27 cellular contexts compared by ENCODE assay signal in the genomic region with DNA sequence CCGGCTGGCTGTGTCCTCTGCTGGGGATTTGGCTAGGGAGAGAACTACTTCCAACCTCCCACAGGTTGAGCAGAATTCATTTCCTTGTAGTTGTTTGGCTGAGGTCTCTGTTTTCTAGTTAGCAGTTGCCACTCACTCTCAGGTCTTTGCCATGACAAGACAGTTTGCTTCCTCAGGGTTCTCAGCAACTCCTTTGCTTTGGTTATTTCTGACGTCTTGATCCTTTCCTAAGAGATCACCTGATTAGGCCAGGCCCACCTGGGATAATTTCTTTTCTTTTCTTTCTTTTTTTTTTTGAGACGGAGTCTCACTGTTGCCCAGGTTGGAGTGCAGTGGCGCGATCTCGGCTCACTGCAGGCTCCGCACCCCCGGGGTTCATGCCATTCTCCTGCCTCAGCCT. TPM values are rescaled to one million over a fixed set of nuclear protein-coding genes. Genes with fewer than 3 reads are reported as not detected.
DNase-seq lines count a peak whose midpoint lies in the region; ATAC-seq, FAIRE-seq and TF ChIP-seq lines count a peak whose summit lies in the region.
"Had no signal": no experiment of that assay in that cellular context is flagged by ENCODE, and none has a peak within 500 bp of the region (broad histone marks: within the 10 kb centered on the region; RNA-seq: fewer than 3 reads in every experiment).

No MANE protein-coding gene starts in this region.

- no peak overlapping the region for H3K14ac ChIP-seq in H1 (ENCODE audit: insufficient read length)

- no peaks in the 10 kb centered on the region for H3K36me3 Mint-ChIP-seq in naive thymus-derived CD4-positive, alpha-beta T cell
- H3K36me3 Mint-ChIP-seq: CD14-positive monocyte; CD4-positive, alpha-beta memory T cell; CD4-positive, CD25-positive, alpha-beta regulatory T cell; CD8-positive, alpha-beta memory T cell had no signal

- intact Hi-C loops in naive thymus-derived CD4-positive, alpha-beta T cell (cut with micrococcal nuclease) = no loop called here
- intact Hi-C loops in ovary (cut with DNase I) = no loop called here

- no peak for TF ChIP-seq POLR2A in A549 (IDR thresholded peaks at IDR 0.05; ENCODE audit: low read length)
- no peak for TF ChIP-seq POLR2A in H1 (IDR thresholded peaks at IDR 0.05; ENCODE audit: control extremely low read depth in 1 of 2, low read depth in 2 of 2, low read length in 2 of 2)
- no peak for TF ChIP-seq POLR2A in ovary (IDR thresholded peaks at IDR 0.05)

- POLR2A ChIA-PET in A549 (lab: Yijun Ruan, JAX) (no interaction called here), HEK293 (lab: Yijun Ruan, JAX) (no interaction called here), H1 (lab: Charles Lee; ENCODE audit: partially characterized antibody) (interaction anchor here (1.2 kb wide), 1 partner anchor 31 kb away, joined by 4 read pairs; no protein-coding TSS in a partner anchor)
- POLR2A ChIA-PET in naive thymus-derived CD4-positive, alpha-beta T cell (lab: Charles Lee) = no interaction called here

- no peak overlapping the region for H3K27ac ChIP-seq in A549
- H3K27ac ChIP-seq in HEK293 (ENCODE audit: extremely low read depth, low read depth, low read length) = no peak overlapping the region
- no peak overlapping the region for H3K27ac ChIP-seq in H1 (ENCODE audit: low read depth, low read length)
- H3K27ac ChIP-seq in osteoblast (ENCODE audit: low read depth, low read length) = no peak overlapping the region
- no peak overlapping the region for H3K27ac ChIP-seq in naive thymus-derived CD4-positive, alpha-beta T cell (ENCODE audit: low read depth, low read length)
- H3K27ac ChIP-seq in ovary = no peak overlapping the region
- H3K27ac ChIP-seq: 22Rv1, BLaER1 had no signal

- no peak for TF ChIP-seq CTCF in A549 (IDR thresholded peaks at IDR 0.05)
- TF ChIP-seq CTCF in HEK293 (tag by site-specific recombination; IDR thresholded peaks at IDR 0.05) = no peak
- TF ChIP-seq CTCF in H1 (IDR thresholded peaks at IDR 0.05; ENCODE audit: control extremely low read depth in 1 of 3, insufficient read depth in 1 of 3, low read depth in 1 of 3, low read length in 3 of 3) = no peak
- no peak for TF ChIP-seq CTCF in osteoblast (IDR thresholded peaks at IDR 0.05; ENCODE audit: extremely low read depth, low read depth, low read length)
- no peak for TF ChIP-seq CTCF in ovary (IDR thresholded peaks at IDR 0.05)

- FAIRE-seq in A549 (lab: Jason Lieb, UNC) (no peak), H1 (lab: Jason Lieb, UNC) (no peak)
- FAIRE-seq: D721Med, G401.6, GM12891, GM19239 had no signal

- no peak for ATAC-seq in A549
- no peak for ATAC-seq in naive thymus-derived CD4-positive, alpha-beta T cell
- ATAC-seq in esophagus mucosa = no peak
- no peak for ATAC-seq in HG03442 (IDR thresholded peaks at IDR 0.05; ENCODE audit: unreplicated experiment)

- no peak overlapping the region for H2BK12ac ChIP-seq in H1 (ENCODE audit: low read depth, low read length)

- H4K20me1 ChIP-seq in H1 (replicated peaks in 1 of 2; ENCODE audit: control insufficient read depth in 1 of 2, insufficient read depth in 2 of 2, low read length in 2 of 2) (no peaks in the 10 kb centered on the region), osteoblast (ENCODE audit: insufficient read depth, low read length) (no peaks in the 10 kb centered on the region)
- H4K20me1 ChIP-seq: BLaER1 had no signal

- H3K27ac Mint-ChIP-seq in naive thymus-derived CD4-positive, alpha-beta T cell = no peak overlapping the region
- H3K27ac Mint-ChIP-seq: CD4-positive, alpha-beta memory T cell; CD4-positive, CD25-positive, alpha-beta regulatory T cell; CD8-positive, alpha-beta memory T cell had no signal

- H3K4me1 Mint-ChIP-seq in naive thymus-derived CD4-positive, alpha-beta T cell = peaks cover 0 to 4% (median 0%) of the 10 kb centered on the region in 7 donors
- H3K4me1 Mint-ChIP-seq: CD4-positive, alpha-beta memory T cell; CD4-positive, CD25-positive, alpha-beta regulatory T cell had no signal

- no peak overlapping the region for H4K8ac ChIP-seq in H1 (ENCODE audit: extremely low read depth, insufficient read depth, low read length)

- H2AFZ ChIP-seq in H1 (ENCODE audit: low read length) = no peak overlapping the region
- no peak overlapping the region for H2AFZ ChIP-seq in osteoblast (ENCODE audit: low read length)

- no peak overlapping the region for H3K4me3 Mint-ChIP-seq in naive thymus-derived CD4-positive, alpha-beta T cell
- H3K4me3 Mint-ChIP-seq: CD14-positive monocyte; CD4-positive, alpha-beta memory T cell; CD4-positive, CD25-positive, alpha-beta regulatory T cell; CD8-positive, alpha-beta memory T cell had no signal

- no peak overlapping the region for H3K4me2 ChIP-seq in A549
- no peak overlapping the region for H3K4me2 ChIP-seq in H1 (ENCODE audit: insufficient read depth in 1 of 2, low read depth in 2 of 2, low read length in 2 of 2)
- H3K4me2 ChIP-seq in osteoblast (ENCODE audit: insufficient read depth, low read length) = no peak overlapping the region
- H3K4me2 ChIP-seq: BLaER1 had no signal

- H3K27me3 ChIP-seq in H1 (replicated peaks in 1 of 4; ENCODE audit: control insufficient read depth in 3 of 4, extremely low read depth in 1 of 4, insufficient read depth in 3 of 4, low read length in 3 of 4) (no peaks in the 10 kb centered on the region), osteoblast (ENCODE audit: insufficient read depth, low read length) (peaks cover 22% of the 10 kb centered on the region), ovary (no peaks in the 10 kb centered on the region)
- H3K27me3 ChIP-seq in naive thymus-derived CD4-positive, alpha-beta T cell (ENCODE audit: control insufficient read depth in 2 of 2, insufficient read depth in 2 of 2, low read length in 2 of 2) = peaks cover 0 to 10% of the 10 kb centered on the region in 2 donors

- no peak overlapping the region for H3K18ac ChIP-seq in H1 (ENCODE audit: extremely low read depth, low read length)

- no peak overlapping the region for H4K91ac ChIP-seq in H1 (replicated peaks; ENCODE audit: insufficient read length, low read length)

- 68% methylated on average over 8 of the region's 8 CpGs for WGBS in A549 (ENCODE audit: missing lambda C conversion rate)
- 92% methylated on average over 8 of the region's 8 CpGs; no CpG with 5 or more reads in 1 of the 2 experiments for WGBS in H1 (ENCODE audit: extremely low coverage in 1 of 2, insufficient coverage in 1 of 2, insufficient read length in 1 of 2, insufficient replicate concordance in 2 of 2, low coverage in 1 of 2, low lambda C conversion rate in 2 of 2, missing lambda C conversion rate in 1 of 2), 2 experiments
- 76 to 89% (median 87%) methylated on average over 8 of the region's 8 CpGs for WGBS in ovary, 3 donors

- no peak for DNase-seq in A549 (ENCODE audit: low read depth in 1 of 2, low spot score in 1 of 2)
- DNase-seq in H1 (ENCODE audit: low read depth in 1 of 2, low spot score in 2 of 2) = no peak
- peak; percentile 69 for DNase-seq in osteoblast (ENCODE audit: insufficient read length, low spot score, missing footprints)
- DNase-seq in naive thymus-derived CD4-positive, alpha-beta T cell = no peak
- no peak for DNase-seq in ovary
- DNase-seq: ACHN; BE2C; C1 segment of cervical spinal cord; Calu3; CD4-positive, alpha-beta memory T cell; CD4-positive, CD25-positive, alpha-beta regulatory T cell; CD8-positive, alpha-beta memory T cell; COR-L47; DMS79 treated with DMSO at 0.1 percent for 48 hours; GF-D8 had no signal

- H3K4me3 ChIP-seq in A549 (no peak overlapping the region), HEK293 (ENCODE audit: low read depth, low read length) (no peak overlapping the region), H1 (ENCODE audit: extremely low read depth in 1 of 4, insufficient read depth in 2 of 4, low read depth in 3 of 4, low read length in 4 of 4) (no peak overlapping the region), osteoblast (ENCODE audit: insufficient read depth, low read length) (no peak overlapping the region), ovary (no peak overlapping the region)
- no peak overlapping the region for H3K4me3 ChIP-seq in naive thymus-derived CD4-positive, alpha-beta T cell (ENCODE audit: low read length)
- H3K4me3 ChIP-seq: BLaER1 had no signal

- no peak overlapping the region for H3K9ac ChIP-seq in H1 (replicated peaks in 1 of 4; ENCODE audit: extremely low read depth in 1 of 4, low read depth in 3 of 4, low read length in 3 of 4)
- H3K9ac ChIP-seq: BLaER1 had no signal

- CTCF ChIA-PET in A549 (lab: Yijun Ruan, JAX) = interaction anchor here (0.6 to 1.9 kb wide), 3 partner anchors 13 to 70 kb away, joined by 3 to 7 read pairs (median 3); no protein-coding TSS in a partner anchor
- CTCF ChIA-PET in HEK293 (lab: Yijun Ruan, JAX) = interaction anchor here (1.8 kb wide), 1 partner anchor 73 kb away, joined by 4 read pairs; no protein-coding TSS in a partner anchor
- CTCF ChIA-PET in H1 (lab: Charles Lee; ENCODE audit: partially characterized antibody) = interaction anchor here (1.0 to 3.1 kb wide), 5 partner anchors 9 to 71 kb away, joined by 3 to 12 read pairs (median 4); no protein-coding TSS in a partner anchor
- CTCF ChIA-PET in naive thymus-derived CD4-positive, alpha-beta T cell (lab: Charles Lee) = no interaction called here

- H2BK120ac ChIP-seq in H1 (replicated peaks; ENCODE audit: low read depth, low read length) = no peak overlapping the region

- H3K23ac ChIP-seq in H1 (ENCODE audit: insufficient read length) = no peak overlapping the region

- H3K9me3 ChIP-seq in A549 (no peaks in the 10 kb centered on the region), HEK293 (ENCODE audit: control insufficient read depth, insufficient read depth, low read depth, low read length) (no peaks in the 10 kb centered on the region), H1 (ENCODE audit: insufficient read depth in 2 of 2, low read depth in 1 of 2, low read length in 1 of 2) (no peaks in the 10 kb centered on the region), osteoblast (ENCODE audit: low read depth, low read length) (no peaks in the 10 kb centered on the region), ovary (no peaks in the 10 kb centered on the region)
- no peaks in the 10 kb centered on the region for H3K9me3 ChIP-seq in naive thymus-derived CD4-positive, alpha-beta T cell (ENCODE audit: control insufficient read depth in 2 of 3, low read length in 3 of 3)
- H3K9me3 ChIP-seq: BE2C, BLaER1 had no signal

- no peak overlapping the region for H2AK5ac ChIP-seq in H1 (ENCODE audit: low read depth, low read length)

- no peaks in the 10 kb centered on the region for H3K79me1 ChIP-seq in H1 (ENCODE audit: low read depth, low read length)

- H3K79me2 ChIP-seq in H1 (ENCODE audit: control insufficient read depth in 1 of 2, insufficient read depth in 2 of 2, low read length in 2 of 2) = no peaks in the 10 kb centered on the region
- H3K79me2 ChIP-seq in osteoblast (ENCODE audit: insufficient read depth, low read length) = no peaks in the 10 kb centered on the region

- peaks cover 9% of the 10 kb centered on the region for H3K23me2 ChIP-seq in H1 (ENCODE audit: low read depth, low read length)

- H3K36me3 ChIP-seq in HEK293 (ENCODE audit: control insufficient read depth in 2 of 2, insufficient read depth in 1 of 2, low read length in 2 of 2) (no peaks in the 10 kb centered on the region), H1 (ENCODE audit: control insufficient read depth in 2 of 4, insufficient read depth in 4 of 4, low read length in 3 of 4) (no peaks in the 10 kb centered on the region; a peak in 1 of 8 replicates), osteoblast (ENCODE audit: insufficient read depth, low read length) (no peaks in the 10 kb centered on the region), ovary (no peaks in the 10 kb centered on the region)
- no peaks in the 10 kb centered on the region for H3K36me3 ChIP-seq in naive thymus-derived CD4-positive, alpha-beta T cell (ENCODE audit: control insufficient read depth in 2 of 3, insufficient read depth in 3 of 3, low read length in 3 of 3)
- H3K36me3 ChIP-seq: BE2C, BLaER1 had no signal

- no peak overlapping the region for H3K4ac ChIP-seq in H1 (replicated peaks; ENCODE audit: insufficient read length, low read depth, low read length)

- H3K4me1 ChIP-seq in A549 (no peaks in the 10 kb centered on the region), HEK293 (ENCODE audit: control insufficient read depth, insufficient read depth, low read length) (no peaks in the 10 kb centered on the region), H1 (replicated peaks in 1 of 4; ENCODE audit: control insufficient read depth in 3 of 4, insufficient read depth in 4 of 4, low read length in 3 of 4) (peaks cover 5 to 17% (median 14%) of the 10 kb centered on the region in 4 experiments; a peak in 5 of 7 replicates), osteoblast (ENCODE audit: insufficient read depth, low read length) (no peaks in the 10 kb centered on the region), ovary (ENCODE audit: insufficient read depth) (no peaks in the 10 kb centered on the region)
- H3K4me1 ChIP-seq in naive thymus-derived CD4-positive, alpha-beta T cell (ENCODE audit: control insufficient read depth in 2 of 2, insufficient read depth in 2 of 2, low read length in 2 of 2) = no peaks in the 10 kb centered on the region
- H3K4me1 ChIP-seq: BE2C had no signal

- TF ChIP-seq EP300 in A549 (IDR thresholded peaks at IDR 0.05) = no peak
- TF ChIP-seq EP300 in H1 (IDR thresholded peaks at IDR 0.05; ENCODE audit: borderline replicate concordance in 1 of 2, low read depth in 2 of 2, low read length in 2 of 2) = no peak
- no peak for TF ChIP-seq EP300 in ovary (IDR thresholded peaks at IDR 0.05)

- no peak overlapping the region for H3K56ac ChIP-seq in H1 (replicated peaks; ENCODE audit: insufficient read length, low read depth, low read length)

- no peak overlapping the region for H2BK5ac ChIP-seq in H1 (ENCODE audit: low read depth, low read length)

- no peak overlapping the region for H2BK20ac ChIP-seq in H1 (ENCODE audit: low read length)

- no peak overlapping the region for H2BK15ac ChIP-seq in H1 (ENCODE audit: low read length)

- TF ChIP-seq RAD21 in A549 (conservative IDR thresholded peaks at IDR 0.05 in 1 of 2, IDR thresholded peaks at IDR 0.05 in 1 of 2) (no peak), H1 (IDR thresholded peaks at IDR 0.05 in 1 of 2, conservative IDR thresholded peaks at IDR 0.05 in 1 of 2; ENCODE audit: low read depth in 2 of 2, low read length in 2 of 2) (no peak)

- H4K5ac ChIP-seq in H1 (ENCODE audit: insufficient read length, low read depth, low read length) = no peak overlapping the region

- peaks cover 0 to 9% (median 3%) of the 10 kb centered on the region in 11 donors for H3K9me3 Mint-ChIP-seq in naive thymus-derived CD4-positive, alpha-beta T cell

- peaks cover 18 to 61% (median 46%) of the 10 kb centered on the region in 5 donors for H3K27me3 Mint-ChIP-seq in naive thymus-derived CD4-positive, alpha-beta T cell

RNA-seq across cellular contexts. Expression of gene CACNG8, which starts 9.4 kb away (rescaled TPM):
- polyA plus RNA-seq in A549 (2011; rRNA removed) = 1.1 and 1.5 TPM in 2 replicates
- polyA plus RNA-seq in A549 (2012; cell fraction: cytosol; rRNA removed) = 0.69 and 0.74 TPM in 2 replicates
- 3.2 and 5.0 TPM in 2 replicates for polyA plus RNA-seq in A549 (2012; cell fraction: nucleus; rRNA removed)
- polyA plus RNA-seq in A549 (2017; fragmentation: RNase III; extraction: RNeasy Plus Mini Kit Qiagen cat#74134 plus additional on column Dnase treatment) = 4.6 to 6.9 TPM (median 5.8 TPM) in 3 replicates
- 0.87 and 1.3 TPM in 2 replicates for polyA minus RNA-seq in A549 (2011; rRNA and poly(A)+ RNA removed)
- 4.5 and 5.7 TPM in 2 replicates for total RNA-seq in H1 (2021; fragmentation: NEBNext Ultra II Directional; extraction: Animal tissue kit (Norgen Biotek cat#: 25700))
- polyA plus RNA-seq in H1 (2011; rRNA removed) = 0.41 and 0.93 TPM in 2 replicates
- 1.3 TPM for polyA plus RNA-seq in H1 (2011; cell fraction: cytosol; rRNA removed)
- 3.4 TPM for polyA plus RNA-seq in H1 (2011; cell fraction: nucleus; rRNA removed)
- 5.8 to 6.6 TPM (median 6.1 TPM) in 4 replicates for polyA plus RNA-seq in H1 (2012, experiment 1 of 2)
- 0.62 TPM for polyA plus RNA-seq in H1 (2012, experiment 2 of 2)
- 3.2 TPM for polyA plus RNA-seq in H1 (2013, experiment 1 of 2)
- 2.6 TPM for polyA plus RNA-seq in H1 (2013, experiment 2 of 2)
- 0.61 and 0.79 TPM in 2 replicates for polyA minus RNA-seq in H1 (2011; rRNA and poly(A)+ RNA removed)
- polyA minus RNA-seq in H1 (2011; cell fraction: cytosol; rRNA and poly(A)+ RNA removed) = 2.9 TPM
- 2.9 TPM for polyA minus RNA-seq in H1 (2011; cell fraction: nucleus; rRNA and poly(A)+ RNA removed)
- not detected in 2 replicates for total RNA-seq in osteoblast
- total RNA-seq in naive thymus-derived CD4-positive, alpha-beta T cell = under 1 TPM in 2 of 5 experiments, not detected in 3; 0.24 to 0.34 TPM
- not detected for polyA plus RNA-seq in naive thymus-derived CD4-positive, alpha-beta T cell
- total RNA-seq in esophagus mucosa = not detected
- total RNA-seq in ovary = under 1 TPM in 4 of 7 donors, not detected in 3; 0.03 to 0.12 (median 0.08) TPM
- polyA plus RNA-seq in ovary = under 1 TPM; 0.06 to 0.13 TPM
- total RNA-seq: CD4-positive, alpha-beta memory T cell; CD4-positive, CD25-positive, alpha-beta regulatory T cell; CD8-positive, alpha-beta memory T cell had no signal
- polyA plus RNA-seq: CD14-positive monocyte; CD4-positive, alpha-beta memory T cell; CD4-positive, CD25-positive, alpha-beta regulatory T cell; CD8-positive, alpha-beta memory T cell had no signal

RNA-seq across cellular contexts. Expression of gene CACNG6, which starts 38.1 kb away (rescaled TPM):
- 15.6 and 16.2 TPM in 2 replicates for polyA plus RNA-seq in A549 (2011; rRNA removed)
- 11.5 and 18.6 TPM in 2 replicates for polyA plus RNA-seq in A549 (2012; cell fraction: cytosol; rRNA removed)
- 18.5 and 21.7 TPM in 2 replicates for polyA plus RNA-seq in A549 (2012; cell fraction: nucleus; rRNA removed)
- 4.4 to 8.2 TPM (median 7.3 TPM) in 3 replicates for polyA plus RNA-seq in A549 (2017; fragmentation: RNase III; extraction: RNeasy Plus Mini Kit Qiagen cat#74134 plus additional on column Dnase treatment)
- polyA minus RNA-seq in A549 (2011; rRNA and poly(A)+ RNA removed) = 8.8 and 9.3 TPM in 2 replicates
- total RNA-seq in H1 (2021; fragmentation: NEBNext Ultra II Directional; extraction: Animal tissue kit (Norgen Biotek cat#: 25700)) = 1.2 and 1.4 TPM in 2 replicates
- 1.6 and 2.9 TPM in 2 replicates for polyA plus RNA-seq in H1 (2011; rRNA removed)
- polyA plus RNA-seq in H1 (2011; cell fraction: cytosol; rRNA removed) = 1.8 TPM
- polyA plus RNA-seq in H1 (2011; cell fraction: nucleus; rRNA removed) = 4.3 TPM
- 1.1 to 1.9 TPM (median 1.5 TPM) in 4 replicates for polyA plus RNA-seq in H1 (2012, experiment 1 of 2)
- 0.81 TPM for polyA plus RNA-seq in H1 (2012, experiment 2 of 2)
- polyA plus RNA-seq in H1 (2013, experiment 1 of 2) = 2.3 TPM
- 2.1 TPM for polyA plus RNA-seq in H1 (2013, experiment 2 of 2)
- polyA minus RNA-seq in H1 (2011; rRNA and poly(A)+ RNA removed) = 0.22 and 0.25 TPM in 2 replicates
- polyA minus RNA-seq in H1 (2011; cell fraction: cytosol; rRNA and poly(A)+ RNA removed) = not detected
- polyA minus RNA-seq in H1 (2011; cell fraction: nucleus; rRNA and poly(A)+ RNA removed) = 0.80 TPM
- total RNA-seq in osteoblast = 0.36 TPM in 1 of 2 replicates, not detected in the other
- total RNA-seq in naive thymus-derived CD4-positive, alpha-beta T cell = 1 to 10 TPM in 1 of 5 experiments, under 1 TPM in 1, not detected in 3; 0.42 to 1.9 TPM
- polyA plus RNA-seq in naive thymus-derived CD4-positive, alpha-beta T cell = not detected
- total RNA-seq in esophagus mucosa = not detected
- 1 to 10 TPM in 1 of 7 donors, under 1 TPM in 1, not detected in 5; 0.15 to 3.2 TPM for total RNA-seq in ovary
- polyA plus RNA-seq in ovary = not detected
- total RNA-seq: A673; CD4-positive, alpha-beta memory T cell; CD4-positive, CD25-positive, alpha-beta regulatory T cell; CD8-positive, alpha-beta memory T cell had no signal
- polyA plus RNA-seq: CD4-positive, alpha-beta memory T cell; CD4-positive, CD25-positive, alpha-beta regulatory T cell; CD8-positive, alpha-beta memory T cell had no signal

RNA-seq across cellular contexts. Expression of gene CACNG7, which starts 44.3 kb away (rescaled TPM):
- polyA plus RNA-seq in A549 (2011; rRNA removed) (11.5 and 12.8 TPM in 2 replicates), A549 (2017; fragmentation: RNase III; extraction: RNeasy Plus Mini Kit Qiagen cat#74134 plus additional on column Dnase treatment) (6.3 to 7.6 TPM (median 6.8 TPM) in 3 replicates), H1 (2011; rRNA removed) (69.8 and 127 TPM in 2 replicates), ovary (under 1 TPM in 1 of 2 donors, not detected in 1; 0.02 TPM)
- 26.4 and 37.4 TPM in 2 replicates for polyA plus RNA-seq in A549 (2012; cell fraction: cytosol; rRNA removed)
- 33.7 and 37.2 TPM in 2 replicates for polyA plus RNA-seq in A549 (2012; cell fraction: nucleus; rRNA removed)
- polyA minus RNA-seq in A549 (2011; rRNA and poly(A)+ RNA removed) = 6.0 and 7.6 TPM in 2 replicates
- 28.9 and 29.9 TPM in 2 replicates for total RNA-seq in H1 (2021; fragmentation: NEBNext Ultra II Directional; extraction: Animal tissue kit (Norgen Biotek cat#: 25700))
- 64.4 TPM for polyA plus RNA-seq in H1 (2011; cell fraction: cytosol; rRNA removed)
- polyA plus RNA-seq in H1 (2011; cell fraction: nucleus; rRNA removed) = 75.4 TPM
- 33.4 to 44.9 TPM (median 40.2 TPM) in 4 replicates for polyA plus RNA-seq in H1 (2012, experiment 1 of 2)
- polyA plus RNA-seq in H1 (2012, experiment 2 of 2) = 33.0 TPM
- 43.8 TPM for polyA plus RNA-seq in H1 (2013, experiment 1 of 2)
- 49.1 TPM for polyA plus RNA-seq in H1 (2013, experiment 2 of 2)
- polyA minus RNA-seq in H1 (2011; rRNA and poly(A)+ RNA removed) = 16.4 and 25.3 TPM in 2 replicates
- 32.9 TPM for polyA minus RNA-seq in H1 (2011; cell fraction: cytosol; rRNA and poly(A)+ RNA removed)
- 19.4 TPM for polyA minus RNA-seq in H1 (2011; cell fraction: nucleus; rRNA and poly(A)+ RNA removed)
- total RNA-seq in osteoblast (not detected in 2 replicates), esophagus mucosa (not detected), ovary (not detected)
- total RNA-seq in naive thymus-derived CD4-positive, alpha-beta T cell = not detected
- polyA plus RNA-seq in naive thymus-derived CD4-positive, alpha-beta T cell = not detected
- total RNA-seq: A172; A673; Calu3; CD4-positive, alpha-beta memory T cell; CD4-positive, CD25-positive, alpha-beta regulatory T cell; CD8-positive, alpha-beta memory T cell had no signal
- polyA plus RNA-seq: CD14-positive monocyte; CD4-positive, alpha-beta memory T cell; CD4-positive, CD25-positive, alpha-beta regulatory T cell; CD8-positive, alpha-beta memory T cell had no signal

Comparison
In these comparisons a context has a peak if more than half of its experiments do, and no peak if none do; other contexts are left out.
1. RNA of gene CACNG7, which starts 44.3 kb away (total RNA-seq): 28.9 to 29.9 TPM in H1; not detected in osteoblast, not detected in naive thymus-derived CD4-positive, alpha-beta T cell, not detected in esophagus mucosa (single experiment) and not detected in ovary; every median in the first group is over 10 times any median in the second.